9 cellular contexts compared by ENCODE assay signal in the genomic region with DNA sequence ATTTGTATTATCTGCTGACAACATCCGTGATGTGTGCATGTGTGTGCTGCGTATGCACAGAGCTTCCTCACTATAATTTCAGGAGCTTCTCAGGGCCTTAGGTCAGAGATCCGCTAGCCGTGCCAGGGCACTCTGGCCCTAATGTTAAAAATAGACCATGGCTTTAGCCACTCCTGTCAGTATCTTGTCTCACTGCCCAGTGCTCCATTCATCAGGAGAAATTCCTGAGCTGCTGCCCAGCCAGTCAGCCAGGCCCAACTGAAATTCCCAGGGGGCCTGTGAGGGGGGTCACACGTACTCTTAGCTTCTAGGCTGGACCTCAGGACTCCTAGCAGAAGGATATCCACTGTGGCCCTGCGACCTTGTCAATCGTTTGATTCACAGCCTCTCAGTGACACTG.
DNase-seq lines count a peak whose midpoint lies in the region; ATAC-seq, FAIRE-seq and TF ChIP-seq lines count a peak whose summit lies in the region.
"Had no signal": no experiment of that assay in that cellular context is flagged by ENCODE, and none has a peak within 500 bp of the region (broad histone marks: within the 10 kb centered on the region; RNA-seq: fewer than 3 reads in every experiment).

No MANE protein-coding gene starts in this region.

- TF ChIP-seq CTCF in esophagus squamous epithelium (IDR thresholded peaks at IDR 0.05): no peak
- TF ChIP-seq CTCF in uterus (IDR thresholded peaks at IDR 0.05): no peak

- H3K4me1 ChIP-seq in esophagus squamous epithelium (peaks cover 18 to 66% (median 36%) of the 10 kb centered on the region in 3 donors), uterus (no peaks in the 10 kb centered on the region)

- H3K9me3 ChIP-seq in esophagus squamous epithelium (no peaks in the 10 kb centered on the region), uterus (no peaks in the 10 kb centered on the region)

- H3K27ac Mint-ChIP-seq in activated naive CD4-positive, alpha-beta T cell treated with anti-CD3 and anti-CD28 coated beads, Interleukin-2, amount 10 ng/mL, durations not matched to agents 7 days and 5 days: no peak overlapping the region
- peak overlapping the region in 1 of 2 donors; percentile 45 for H3K27ac Mint-ChIP-seq in natural killer cell treated with Interleukin-12 subunit alpha and Interleukin-12 subunit beta and Interleukin-15 and Interleukin-18, amount 100 ng/mL, for 72 hours
- H3K27ac Mint-ChIP-seq: progenitor cell of endocrine pancreas had no signal

- peak overlapping the region; percentile 31 for H3K4me3 Mint-ChIP-seq in activated naive CD4-positive, alpha-beta T cell treated with anti-CD3 and anti-CD28 coated beads, Interleukin-2, amount 10 ng/mL, durations not matched to agents 7 days and 5 days
- peak overlapping the region; percentile 79 for H3K4me3 Mint-ChIP-seq in natural killer cell treated with Interleukin-12 subunit alpha and Interleukin-12 subunit beta and Interleukin-15 and Interleukin-18, amount 100 ng/mL, for 72 hours

- intact Hi-C loops in esophagus squamous epithelium (cut with DNase I) (loop anchor here (5.0 kb wide), 1 partner anchor 111 kb away; no protein-coding TSS in a partner anchor), uterus (cut with DNase I; ENCODE audit: low total_unique reads) (loop anchor here (5.0 kb wide), 1 partner anchor 111 kb away; no protein-coding TSS in a partner anchor)

- H3K27me3 ChIP-seq in esophagus squamous epithelium (no peaks in the 10 kb centered on the region), uterus (no peaks in the 10 kb centered on the region)

- peaks cover 38% of the 10 kb centered on the region for H3K4me1 Mint-ChIP-seq in activated naive CD4-positive, alpha-beta T cell treated with anti-CD3 and anti-CD28 coated beads, Interleukin-2, amount 10 ng/mL, durations not matched to agents 7 days and 5 days
- H3K4me1 Mint-ChIP-seq in natural killer cell treated with Interleukin-12 subunit alpha and Interleukin-12 subunit beta and Interleukin-15 and Interleukin-18, amount 100 ng/mL, for 72 hours (ENCODE audit: low read depth in 2 of 2): peaks cover 10 to 15% of the 10 kb centered on the region in 2 donors

- FAIRE-seq in GM12892 (lab: Jason Lieb, UNC): no peak

- H3K36me3 Mint-ChIP-seq in activated naive CD4-positive, alpha-beta T cell treated with anti-CD3 and anti-CD28 coated beads, Interleukin-2, amount 10 ng/mL, durations not matched to agents 7 days and 5 days: peaks cover 2% of the 10 kb centered on the region
- H3K36me3 Mint-ChIP-seq in natural killer cell treated with Interleukin-12 subunit alpha and Interleukin-12 subunit beta and Interleukin-15 and Interleukin-18, amount 100 ng/mL, for 72 hours: no peaks in the 10 kb centered on the region

- H3K27ac ChIP-seq in esophagus squamous epithelium (peak overlapping the region; percentile 63 to 85 (median 81)), uterus (peak overlapping the region; percentile 73 to 94)

- no peak for DNase-seq in activated naive CD4-positive, alpha-beta T cell treated with anti-CD3 and anti-CD28 coated beads, Interleukin-2, amount 10 ng/mL, durations not matched to agents 7 days and 5 days
- DNase-seq in activated naive CD4-positive, alpha-beta T cell treated with Interleukin-2 at 50 U/mL for 16 hours: no peak
- DNase-seq in esophagus squamous epithelium (lab: John Stamatoyannopoulos, UW) (no peak), uterus (peak; percentile 78 to 83), COLO668 (lab: John Stamatoyannopoulos, UW; ENCODE audit: unreplicated experiment) (no peak), GM12892 (ENCODE audit: insufficient read length) (no peak), HUDEP-2 (lab: John Stamatoyannopoulos, UW; ENCODE audit: unreplicated experiment in 76 of 76) (no peak)
- DNase-seq in natural killer cell treated with Interleukin-12 subunit alpha and Interleukin-12 subunit beta and Interleukin-15 and Interleukin-18, amount 100 ng/mL, for 72 hours (ENCODE audit: low spot score): no peak

- ATAC-seq in natural killer cell treated with Interleukin-12 subunit alpha and Interleukin-12 subunit beta and Interleukin-15 and Interleukin-18, amount 100 ng/mL, for 72 hours: no peak

- 43 to 61% methylated on average over 7 of the region's 7 CpGs for WGBS in esophagus squamous epithelium, 2 donors

- H3K27me3 Mint-ChIP-seq in activated naive CD4-positive, alpha-beta T cell treated with anti-CD3 and anti-CD28 coated beads, Interleukin-2, amount 10 ng/mL, durations not matched to agents 7 days and 5 days: peaks cover 47% of the 10 kb centered on the region
- H3K27me3 Mint-ChIP-seq in natural killer cell treated with Interleukin-12 subunit alpha and Interleukin-12 subunit beta and Interleukin-15 and Interleukin-18, amount 100 ng/mL, for 72 hours: peaks cover 24 to 29% of the 10 kb centered on the region in 2 donors

- TF ChIP-seq POLR2A in esophagus squamous epithelium (IDR thresholded peaks at IDR 0.05): no peak
- no peak for TF ChIP-seq POLR2A in uterus (IDR thresholded peaks at IDR 0.05)
- no peak for TF ChIP-seq POLR2A in GM12892 (IDR thresholded peaks at IDR 0.05; ENCODE audit: low read depth, low read length)

- H3K9me3 Mint-ChIP-seq in activated naive CD4-positive, alpha-beta T cell treated with anti-CD3 and anti-CD28 coated beads, Interleukin-2, amount 10 ng/mL, durations not matched to agents 7 days and 5 days: no peaks in the 10 kb centered on the region
- no peaks in the 10 kb centered on the region for H3K9me3 Mint-ChIP-seq in natural killer cell treated with Interleukin-12 subunit alpha and Interleukin-12 subunit beta and Interleukin-15 and Interleukin-18, amount 100 ng/mL, for 72 hours

- CTCF ChIA-PET in activated naive CD4-positive, alpha-beta T cell treated with anti-CD3 and anti-CD28 coated beads, Interleukin-2, amount 10 ng/mL, durations not matched to agents 7 days and 5 days (lab: Charles Lee): interaction anchor here (0.6 to 8.0 kb wide), 4 partner anchors 10 to 160 kb away, joined by 3 to 66 read pairs (median 4); no protein-coding TSS in a partner anchor

- H3K36me3 ChIP-seq in esophagus squamous epithelium (no peaks in the 10 kb centered on the region), uterus (no peaks in the 10 kb centered on the region)

- H3K4me3 ChIP-seq in esophagus squamous epithelium (no peak overlapping the region), uterus (no peak overlapping the region)

Comparison
In these comparisons a context has a peak if more than half of its experiments do, and no peak if none do; other contexts are left out.
1. DNase-seq: peak in uterus (2 of 2); none in activated naive CD4-positive, alpha-beta T cell treated with anti-CD3 and anti-CD28 coated beads, Interleukin-2, amount 10 ng/mL, durations not matched to agents 7 days and 5 days (single experiment), activated naive CD4-positive, alpha-beta T cell treated with Interleukin-2 at 50 U/mL for 16 hours (single experiment), esophagus squamous epithelium (single experiment), natural killer cell treated with Interleukin-12 subunit alpha and Interleukin-12 subunit beta and Interleukin-15 and Interleukin-18, amount 100 ng/mL, for 72 hours (single experiment), COLO668 (single experiment), GM12892 (single experiment) and HUDEP-2 (0 of 76).